9 cellular contexts compared by ENCODE assay signal in genomic region chr10:48800283-48800675, GRCh38.
DNase-seq lines count a peak whose midpoint lies in the region; TF ChIP-seq lines count a peak whose summit lies in the region.
"Had no signal": no experiment of that assay in that cellular context is flagged by ENCODE, and none has a peak within 500 bp of the region (broad histone marks: within the 10 kb centered on the region; RNA-seq: fewer than 3 reads in every experiment).

No MANE protein-coding gene starts in this region.

- no peaks in the 10 kb centered on the region for H3K27me3 ChIP-seq in OCI-LY1 (ENCODE audit: insufficient read depth, low read length)
- H3K27me3 ChIP-seq in esophagus muscularis mucosa: no peaks in the 10 kb centered on the region
- H3K27me3 ChIP-seq: tibial artery had no signal

- TF ChIP-seq CTCF in OCI-LY1 (IDR thresholded peaks at IDR 0.05; ENCODE audit: low read length): no peak
- TF ChIP-seq CTCF in esophagus muscularis mucosa (IDR thresholded peaks at IDR 0.05): no peak

- no peak for TF ChIP-seq EP300 in esophagus muscularis mucosa (IDR thresholded peaks at IDR 0.05)

- in situ Hi-C loops in G401 (cut with HindIII; ENCODE audit: low sequenced_read_pairs): no loop called here

- H3K4me1 ChIP-seq in OCI-LY1 (ENCODE audit: insufficient read depth, low read length, severe bottlenecking) (peaks cover 53% of the 10 kb centered on the region), esophagus muscularis mucosa (peaks cover 2 to 19% (median 15%) of the 10 kb centered on the region in 4 donors)

- intact Hi-C loops in activated CD4-positive, alpha-beta T cell treated with anti-CD3 and anti-CD28 coated beads, Interleukin-2, amount 10 ng/mL, durations not matched to agents 24 days and 14 days (cut with micrococcal nuclease): loop anchor here (5.0 kb wide), 1 partner anchor 382 kb away; no protein-coding TSS in a partner anchor
- intact Hi-C loops in esophagus muscularis mucosa (cut with DNase I): no loop called here

- no peak overlapping the region for H3K9ac ChIP-seq in OCI-LY1 (ENCODE audit: low read length)

- peaks cover 52% of the 10 kb centered on the region for H3K4me1 Mint-ChIP-seq in activated CD4-positive, alpha-beta T cell treated with anti-CD3 and anti-CD28 coated beads, Interleukin-2, amount 10 ng/mL, durations not matched to agents 24 days and 14 days
- H3K4me1 Mint-ChIP-seq in stimulated activated naive CD8-positive, alpha-beta T cell treated with anti-CD3 and anti-CD28 coated beads, Interleukin-15, Interleukin-2, amounts not matched to agents 100 ng/mL and 50 ng/mL, for 24 hours (ENCODE audit: low read depth): peaks cover 62% of the 10 kb centered on the region

- no peaks in the 10 kb centered on the region for H4K20me1 ChIP-seq in OCI-LY1 (ENCODE audit: insufficient read depth, low read length)

- peak overlapping the region; percentile 89 for H3K27ac Mint-ChIP-seq in activated CD4-positive, alpha-beta T cell treated with anti-CD3 and anti-CD28 coated beads, Interleukin-2, amount 10 ng/mL, durations not matched to agents 24 days and 14 days
- peak overlapping the region; percentile 87 for H3K27ac Mint-ChIP-seq in stimulated activated naive CD8-positive, alpha-beta T cell treated with anti-CD3 and anti-CD28 coated beads, Interleukin-15, Interleukin-2, amounts not matched to agents 100 ng/mL and 50 ng/mL, for 24 hours

- no peaks in the 10 kb centered on the region for H3K9me3 ChIP-seq in OCI-LY1 (ENCODE audit: low read length)
- no peaks in the 10 kb centered on the region for H3K9me3 ChIP-seq in esophagus muscularis mucosa
- H3K9me3 ChIP-seq: tibial artery had no signal

- peaks cover 11% of the 10 kb centered on the region for H3K9me3 Mint-ChIP-seq in activated CD4-positive, alpha-beta T cell treated with anti-CD3 and anti-CD28 coated beads, Interleukin-2, amount 10 ng/mL, durations not matched to agents 24 days and 14 days
- peaks cover 5% of the 10 kb centered on the region for H3K9me3 Mint-ChIP-seq in stimulated activated naive CD8-positive, alpha-beta T cell treated with anti-CD3 and anti-CD28 coated beads, Interleukin-15, Interleukin-2, amounts not matched to agents 100 ng/mL and 50 ng/mL, for 24 hours

- peak overlapping the region; percentile 74 for H3K4me3 Mint-ChIP-seq in activated CD4-positive, alpha-beta T cell treated with anti-CD3 and anti-CD28 coated beads, Interleukin-2, amount 10 ng/mL, durations not matched to agents 24 days and 14 days
- peak overlapping the region; percentile 1 for H3K4me3 Mint-ChIP-seq in stimulated activated naive CD8-positive, alpha-beta T cell treated with anti-CD3 and anti-CD28 coated beads, Interleukin-15, Interleukin-2, amounts not matched to agents 100 ng/mL and 50 ng/mL, for 24 hours

- H2AFZ ChIP-seq in OCI-LY1 (ENCODE audit: low read length): no peak overlapping the region

- peaks cover 10% of the 10 kb centered on the region; the same call in 1 of the 2 replicates for H3F3A ChIP-seq in OCI-LY1 (ENCODE audit: insufficient read depth, low read length)

- WGBS in esophagus muscularis mucosa: 70% methylated on average over 2 of the region's 2 CpGs

- H3K36me3 Mint-ChIP-seq in activated CD4-positive, alpha-beta T cell treated with anti-CD3 and anti-CD28 coated beads, Interleukin-2, amount 10 ng/mL, durations not matched to agents 24 days and 14 days (ENCODE audit: low read depth): peaks cover 4% of the 10 kb centered on the region
- peaks cover 13% of the 10 kb centered on the region for H3K36me3 Mint-ChIP-seq in stimulated activated naive CD8-positive, alpha-beta T cell treated with anti-CD3 and anti-CD28 coated beads, Interleukin-15, Interleukin-2, amounts not matched to agents 100 ng/mL and 50 ng/mL, for 24 hours (ENCODE audit: low read depth)

- TF ChIP-seq POLR2A in esophagus muscularis mucosa (IDR thresholded peaks at IDR 0.05; ENCODE audit: low read depth): no peak

- H3K4me3 ChIP-seq in OCI-LY1 (ENCODE audit: low read depth, low read length, poor library complexity, severe bottlenecking) (no peak overlapping the region), esophagus muscularis mucosa (no peak overlapping the region)
- H3K4me3 ChIP-seq: tibial artery had no signal

- peak; percentile 74 for DNase-seq in activated CD4-positive, alpha-beta T cell treated with anti-CD3 and anti-CD28 coated beads, Interleukin-2, amount 10 ng/mL, durations not matched to agents 24 days and 14 days
- DNase-seq in activated CD4-positive, alpha-beta T cell treated with anti-CD3 and anti-CD28 coated beads for 48 hours: no peak
- DNase-seq in esophagus muscularis mucosa (ENCODE audit: extremely low spot score) (peak; percentile 86), NCI-H226 (no peak), G401 (ENCODE audit: low spot score) (no peak)
- DNase-seq in effector CD8-positive, alpha-beta T cell (lab: John Stamatoyannopoulos, UW): no peak
- DNase-seq: tibial artery had no signal

- no peaks in the 10 kb centered on the region for H3K9me2 ChIP-seq in OCI-LY1 (ENCODE audit: low read depth, low read length)

- no peak overlapping the region for H3K4me2 ChIP-seq in OCI-LY1 (ENCODE audit: low read length)

- H3K36me3 ChIP-seq in OCI-LY1 (ENCODE audit: insufficient read depth, low read length) (peaks cover 86% of the 10 kb centered on the region), esophagus muscularis mucosa (no peaks in the 10 kb centered on the region)
- H3K36me3 ChIP-seq: tibial artery had no signal

- H3K27me3 Mint-ChIP-seq in activated CD4-positive, alpha-beta T cell treated with anti-CD3 and anti-CD28 coated beads, Interleukin-2, amount 10 ng/mL, durations not matched to agents 24 days and 14 days: no peaks in the 10 kb centered on the region
- no peaks in the 10 kb centered on the region for H3K27me3 Mint-ChIP-seq in stimulated activated naive CD8-positive, alpha-beta T cell treated with anti-CD3 and anti-CD28 coated beads, Interleukin-15, Interleukin-2, amounts not matched to agents 100 ng/mL and 50 ng/mL, for 24 hours

- H3K79me2 ChIP-seq in OCI-LY1 (ENCODE audit: insufficient read depth, low read length): no peaks in the 10 kb centered on the region

- peak overlapping the region; percentile 38 for H3K27ac ChIP-seq in OCI-LY1 (ENCODE audit: low read depth, low read length, poor library complexity, severe bottlenecking)
- peak overlapping the region in 2 of 4 donors; percentile 57 to 63 for H3K27ac ChIP-seq in esophagus muscularis mucosa (replicated peaks in 1 of 4)
- H3K27ac ChIP-seq: tibial artery had no signal

Comparison
In these comparisons a context has a peak if more than half of its experiments do, and no peak if none do; other contexts are left out.
1. DNase-seq: peak in activated CD4-positive, alpha-beta T cell treated with anti-CD3 and anti-CD28 coated beads, Interleukin-2, amount 10 ng/mL, durations not matched to agents 24 days and 14 days (single experiment) and esophagus muscularis mucosa (single experiment); none in activated CD4-positive, alpha-beta T cell treated with anti-CD3 and anti-CD28 coated beads for 48 hours (single experiment), NCI-H226 (single experiment), effector CD8-positive, alpha-beta T cell (single experiment) and G401 (single experiment).